Comparison of ENCODE assay signal across 8 cellular contexts in the genomic region with DNA sequence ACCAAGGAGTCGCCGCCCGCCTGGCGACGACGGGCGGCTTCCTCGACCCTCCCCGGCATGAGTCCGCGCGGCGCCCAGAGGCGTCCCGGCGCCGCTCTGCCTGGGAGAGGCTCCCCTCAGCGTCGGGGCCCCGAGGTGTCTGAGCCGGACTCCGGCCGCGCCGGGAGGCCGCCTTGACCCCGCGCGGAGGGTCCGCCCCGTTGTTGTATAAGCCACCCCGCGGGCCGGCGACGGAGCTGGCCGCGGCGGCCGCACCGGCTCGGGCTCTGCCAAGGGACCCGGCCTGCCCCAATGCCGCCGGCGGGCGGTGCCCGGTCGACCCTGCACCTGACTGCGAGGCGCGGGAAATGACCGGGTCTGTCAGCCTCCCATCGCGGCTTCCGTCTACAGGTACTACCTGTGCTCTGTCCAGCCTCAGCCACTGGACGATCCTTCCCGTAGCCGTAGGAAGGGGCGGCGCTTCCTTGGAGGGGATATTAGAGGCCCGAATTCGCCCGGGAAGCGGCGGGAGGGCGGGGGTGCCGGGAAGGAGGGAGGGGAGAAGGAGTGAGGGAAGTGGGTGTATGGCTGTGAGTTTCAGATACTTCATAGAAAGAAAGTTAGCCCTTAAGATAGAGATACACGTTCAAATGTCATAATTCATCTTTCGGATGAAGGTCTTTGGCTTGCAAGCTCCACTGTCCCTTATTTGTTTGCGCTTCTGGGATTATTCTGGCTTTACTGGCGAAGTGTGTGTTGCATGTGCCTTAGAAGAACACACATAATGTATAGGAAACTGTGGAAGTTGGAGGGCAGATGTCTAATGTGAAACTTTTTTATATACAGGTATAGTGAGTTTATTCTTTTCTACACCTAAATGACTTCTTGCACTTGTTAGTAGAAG. TPM values are rescaled to one million over a fixed set of nuclear protein-coding genes. Genes with fewer than 3 reads are reported as not detected.
A peak's percentile ranks its signal among the peaks of the same experiment; 100 is the strongest.
DNase-seq lines count a peak whose midpoint lies in the region; ATAC-seq lines count a peak whose summit lies in the region.

No MANE protein-coding gene starts in this region.

- peaks cover 0 to 3% of the 10 kb centered on the region in 2 donors for H3K4me1 ChIP-seq in esophagus (ENCODE audit: control insufficient read depth in 2 of 2, insufficient read depth in 2 of 2, low read length in 1 of 2)
- peaks cover 6 to 14% of the 10 kb centered on the region in 2 donors for H3K4me1 ChIP-seq in muscle layer of duodenum (ENCODE audit: control insufficient read depth in 1 of 2, insufficient read depth in 2 of 2, low read length in 2 of 2)

- WGBS in esophagus, 2 donors = 1% methylated on average over 33 to 72 of the region's 72 CpGs

- H3K9me3 ChIP-seq in esophagus (ENCODE audit: control insufficient read depth in 2 of 2, insufficient read depth in 1 of 2, low read depth in 1 of 2, low read length in 1 of 2) = no peaks in the 10 kb centered on the region
- H3K9me3 ChIP-seq in muscle layer of duodenum (ENCODE audit: control insufficient read depth in 1 of 2, low read length in 2 of 2) = no peaks in the 10 kb centered on the region

- H3K36me3 ChIP-seq in esophagus (ENCODE audit: control insufficient read depth in 2 of 2, insufficient read depth in 2 of 2, low read length in 1 of 2) = no peaks in the 10 kb centered on the region
- H3K36me3 ChIP-seq in muscle layer of duodenum (ENCODE audit: control insufficient read depth in 1 of 2, insufficient read depth in 2 of 2, low read length in 2 of 2) = peaks cover 0 to 3% of the 10 kb centered on the region in 2 donors

- H3K27ac ChIP-seq in esophagus (ENCODE audit: low read depth in 2 of 2, low read length in 1 of 2) = peak overlapping the region; percentile 88 to 96
- H3K27ac ChIP-seq in muscle layer of duodenum (ENCODE audit: low read length) = peak overlapping the region; percentile 65

- H3K4me3 ChIP-seq in esophagus (ENCODE audit: low read depth in 1 of 2, low read length in 2 of 2) (peak overlapping the region; percentile 81 to 97), muscle layer of duodenum (ENCODE audit: low read depth in 1 of 2, low read length in 2 of 2) (peak overlapping the region; percentile 81 to 89)

- no peaks in the 10 kb centered on the region for H3K27me3 ChIP-seq in esophagus (ENCODE audit: control insufficient read depth in 1 of 2, insufficient read depth in 2 of 2, low read length in 2 of 2)
- no peaks in the 10 kb centered on the region for H3K27me3 ChIP-seq in muscle layer of duodenum (ENCODE audit: low read depth, low read length)

- peak; percentile 50 to 53 for DNase-seq in SHP77 (lab: John Stamatoyannopoulos, UW)
- DNase-seq in SHP77 treated with DMSO at 0.1 percent for 48 hours (lab: John Stamatoyannopoulos, UW) = no peak
- peak; percentile 37 for DNase-seq in NCI-H510A treated with DMSO at 0.1 percent for 48 hours (lab: John Stamatoyannopoulos, UW)
- DNase-seq in activated T-cell treated with anti-CD3 and anti-CD28 coated beads for 4 hours = peak; percentile 17
- DNase-seq in stimulated activated naive CD4-positive, alpha-beta T cell (lab: John Stamatoyannopoulos, UW) = peak in 5 of 6 experiments; percentile 2 to 51 (median 26)

- peak; percentile 40 for ATAC-seq in HG02943 (IDR thresholded peaks at IDR 0.05; ENCODE audit: low read depth, unreplicated experiment)

RNA-seq across cellular contexts. Expression of a gene that starts 0.6 kb away (rescaled TPM):
- polyA plus RNA-seq in esophagus = 10 to 100 TPM; 32.1 to 40.0 TPM
